In genomic region chr19:811007-811434, GRCh38 we compare ENCODE assay signal across 1 cellular context.
TF ChIP-seq lines count a peak whose summit lies in the region.

No MANE protein-coding gene starts in this region.

TF ChIP-seq in HEK293, 187 proteins besides CTCF, POLR2A, EP300 and RAD21:
- TF ChIP-seq, protein P1, sequence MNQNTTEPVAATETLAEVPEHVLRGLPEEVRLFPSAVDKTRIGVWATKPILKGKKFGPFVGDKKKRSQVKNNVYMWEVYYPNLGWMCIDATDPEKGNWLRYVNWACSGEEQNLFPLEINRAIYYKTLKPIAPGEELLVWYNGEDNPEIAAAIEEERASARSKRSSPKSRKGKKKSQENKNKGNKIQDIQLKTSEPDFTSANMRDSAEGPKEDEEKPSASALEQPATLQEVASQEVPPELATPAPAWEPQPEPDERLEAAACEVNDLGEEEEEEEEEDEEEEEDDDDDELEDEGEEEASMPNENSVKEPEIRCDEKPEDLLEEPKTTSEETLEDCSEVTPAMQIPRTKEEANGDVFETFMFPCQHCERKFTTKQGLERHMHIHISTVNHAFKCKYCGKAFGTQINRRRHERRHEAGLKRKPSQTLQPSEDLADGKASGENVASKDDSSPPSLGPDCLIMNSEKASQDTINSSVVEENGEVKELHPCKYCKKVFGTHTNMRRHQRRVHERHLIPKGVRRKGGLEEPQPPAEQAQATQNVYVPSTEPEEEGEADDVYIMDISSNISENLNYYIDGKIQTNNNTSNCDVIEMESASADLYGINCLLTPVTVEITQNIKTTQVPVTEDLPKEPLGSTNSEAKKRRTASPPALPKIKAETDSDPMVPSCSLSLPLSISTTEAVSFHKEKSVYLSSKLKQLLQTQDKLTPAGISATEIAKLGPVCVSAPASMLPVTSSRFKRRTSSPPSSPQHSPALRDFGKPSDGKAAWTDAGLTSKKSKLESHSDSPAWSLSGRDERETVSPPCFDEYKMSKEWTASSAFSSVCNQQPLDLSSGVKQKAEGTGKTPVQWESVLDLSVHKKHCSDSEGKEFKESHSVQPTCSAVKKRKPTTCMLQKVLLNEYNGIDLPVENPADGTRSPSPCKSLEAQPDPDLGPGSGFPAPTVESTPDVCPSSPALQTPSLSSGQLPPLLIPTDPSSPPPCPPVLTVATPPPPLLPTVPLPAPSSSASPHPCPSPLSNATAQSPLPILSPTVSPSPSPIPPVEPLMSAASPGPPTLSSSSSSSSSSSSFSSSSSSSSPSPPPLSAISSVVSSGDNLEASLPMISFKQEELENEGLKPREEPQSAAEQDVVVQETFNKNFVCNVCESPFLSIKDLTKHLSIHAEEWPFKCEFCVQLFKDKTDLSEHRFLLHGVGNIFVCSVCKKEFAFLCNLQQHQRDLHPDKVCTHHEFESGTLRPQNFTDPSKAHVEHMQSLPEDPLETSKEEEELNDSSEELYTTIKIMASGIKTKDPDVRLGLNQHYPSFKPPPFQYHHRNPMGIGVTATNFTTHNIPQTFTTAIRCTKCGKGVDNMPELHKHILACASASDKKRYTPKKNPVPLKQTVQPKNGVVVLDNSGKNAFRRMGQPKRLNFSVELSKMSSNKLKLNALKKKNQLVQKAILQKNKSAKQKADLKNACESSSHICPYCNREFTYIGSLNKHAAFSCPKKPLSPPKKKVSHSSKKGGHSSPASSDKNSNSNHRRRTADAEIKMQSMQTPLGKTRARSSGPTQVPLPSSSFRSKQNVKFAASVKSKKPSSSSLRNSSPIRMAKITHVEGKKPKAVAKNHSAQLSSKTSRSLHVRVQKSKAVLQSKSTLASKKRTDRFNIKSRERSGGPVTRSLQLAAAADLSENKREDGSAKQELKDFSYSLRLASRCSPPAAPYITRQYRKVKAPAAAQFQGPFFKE (tag by site-specific recombination; IDR thresholded peaks at IDR 0.05; ENCODE audit: borderline replicate concordance): no peak
- TF ChIP-seq BCL11B (tag by site-specific recombination; IDR thresholded peaks at IDR 0.05; ENCODE audit: low read depth) (no peak), ZNF707 (tag by site-specific recombination; IDR thresholded peaks at IDR 0.05) (no peak), ZNF221 (tag by site-specific recombination; IDR thresholded peaks at IDR 0.05; ENCODE audit: borderline replicate concordance) (no peak), ZNF112 (tag by site-specific recombination; IDR thresholded peaks at IDR 0.05) (no peak), ZNF423 (tag by site-specific recombination; IDR thresholded peaks at IDR 0.05) (no peak)
- TF ChIP-seq, protein P2, sequence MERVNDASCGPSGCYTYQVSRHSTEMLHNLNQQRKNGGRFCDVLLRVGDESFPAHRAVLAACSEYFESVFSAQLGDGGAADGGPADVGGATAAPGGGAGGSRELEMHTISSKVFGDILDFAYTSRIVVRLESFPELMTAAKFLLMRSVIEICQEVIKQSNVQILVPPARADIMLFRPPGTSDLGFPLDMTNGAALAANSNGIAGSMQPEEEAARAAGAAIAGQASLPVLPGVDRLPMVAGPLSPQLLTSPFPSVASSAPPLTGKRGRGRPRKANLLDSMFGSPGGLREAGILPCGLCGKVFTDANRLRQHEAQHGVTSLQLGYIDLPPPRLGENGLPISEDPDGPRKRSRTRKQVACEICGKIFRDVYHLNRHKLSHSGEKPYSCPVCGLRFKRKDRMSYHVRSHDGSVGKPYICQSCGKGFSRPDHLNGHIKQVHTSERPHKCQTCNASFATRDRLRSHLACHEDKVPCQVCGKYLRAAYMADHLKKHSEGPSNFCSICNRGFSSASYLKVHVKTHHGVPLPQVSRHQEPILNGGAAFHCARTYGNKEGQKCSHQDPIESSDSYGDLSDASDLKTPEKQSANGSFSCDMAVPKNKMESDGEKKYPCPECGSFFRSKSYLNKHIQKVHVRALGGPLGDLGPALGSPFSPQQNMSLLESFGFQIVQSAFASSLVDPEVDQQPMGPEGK (tag by site-specific recombination; IDR thresholded peaks at IDR 0.05): peak; percentile 30; the same call in 1 of the 2 replicates
- TF ChIP-seq, protein P3, sequence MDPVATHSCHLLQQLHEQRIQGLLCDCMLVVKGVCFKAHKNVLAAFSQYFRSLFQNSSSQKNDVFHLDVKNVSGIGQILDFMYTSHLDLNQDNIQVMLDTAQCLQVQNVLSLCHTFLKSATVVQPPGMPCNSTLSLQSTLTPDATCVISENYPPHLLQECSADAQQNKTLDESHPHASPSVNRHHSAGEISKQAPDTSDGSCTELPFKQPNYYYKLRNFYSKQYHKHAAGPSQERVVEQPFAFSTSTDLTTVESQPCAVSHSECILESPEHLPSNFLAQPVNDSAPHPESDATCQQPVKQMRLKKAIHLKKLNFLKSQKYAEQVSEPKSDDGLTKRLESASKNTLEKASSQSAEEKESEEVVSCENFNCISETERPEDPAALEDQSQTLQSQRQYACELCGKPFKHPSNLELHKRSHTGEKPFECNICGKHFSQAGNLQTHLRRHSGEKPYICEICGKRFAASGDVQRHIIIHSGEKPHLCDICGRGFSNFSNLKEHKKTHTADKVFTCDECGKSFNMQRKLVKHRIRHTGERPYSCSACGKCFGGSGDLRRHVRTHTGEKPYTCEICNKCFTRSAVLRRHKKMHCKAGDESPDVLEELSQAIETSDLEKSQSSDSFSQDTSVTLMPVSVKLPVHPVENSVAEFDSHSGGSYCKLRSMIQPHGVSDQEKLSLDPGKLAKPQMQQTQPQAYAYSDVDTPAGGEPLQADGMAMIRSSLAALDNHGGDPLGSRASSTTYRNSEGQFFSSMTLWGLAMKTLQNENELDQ (tag by site-specific recombination; IDR thresholded peaks at IDR 0.05; ENCODE audit: low read depth): no peak
